20 cellular contexts compared by ENCODE assay signal in the genomic region with DNA sequence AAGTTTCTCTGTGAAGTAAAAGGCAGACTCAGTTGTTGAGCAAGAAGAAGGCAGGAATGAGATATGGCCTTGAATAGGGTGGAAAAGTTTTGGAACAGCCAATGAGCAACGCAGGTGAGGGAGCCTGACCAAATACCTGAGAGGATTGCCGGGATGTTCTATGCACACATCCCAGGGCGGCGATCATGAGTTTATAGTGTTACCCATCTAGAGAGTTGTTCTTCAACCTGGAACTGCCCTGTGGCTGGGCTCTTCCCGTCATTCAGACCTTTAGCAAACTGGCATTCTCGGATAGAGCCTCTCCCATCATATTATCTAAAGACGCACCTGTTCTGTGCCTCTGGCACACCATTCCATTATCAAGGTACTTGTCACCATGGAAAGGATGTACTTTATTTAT.
"Had no signal": no experiment of that assay in that cellular context is flagged by ENCODE, and none has a peak within 500 bp of the region (broad histone marks: within the 10 kb centered on the region; RNA-seq: fewer than 3 reads in every experiment).

No MANE protein-coding gene starts in this region.

- DNase-seq: effector CD4-positive, alpha-beta T cell; endodermal cell; erythroblast; foreskin keratinocyte; head of caudate nucleus; kidney; left cardiac atrium; left ventricle myocardium superior; mesenchymal stem cell; midbrain; naive B cell; occipital lobe; right lobe of liver; stimulated activated CD4-positive, alpha-beta T cell treated with anti-CD3 and anti-CD28 coated beads, Interleukin-15, amount 100 ng/mL, for 24 hours; stimulated activated CD4-positive, alpha-beta T cell treated with anti-CD3 and anti-CD28 coated beads, Interleukin-1b, Interleukin-23, amount 100 ng/mL, for 48 hours; stimulated activated CD4-positive, alpha-beta T cell treated with anti-CD3 and anti-CD28 coated beads, Interleukin-4, amount 100 ng/mL, for 24 hours; testis; upper lobe of right lung had no signal

- ATAC-seq: foreskin keratinocyte; left cardiac atrium; left ventricle myocardium superior; pancreas; right lobe of liver; stimulated activated memory B cell treated with anti-CD40 and anti-IgM and Interleukin-4, amounts not matched to agents 10 μg/mL and 1 μg/mL and 100 μg/mL, for 72 hours; upper lobe of right lung had no signal
